Comparison of ENCODE assay signal across 10 cellular contexts in genomic region chr1:17587693-17588047, GRCh38. TPM values are rescaled to one million over a fixed set of nuclear protein-coding genes. Genes with fewer than 3 reads are reported as not detected.
DNase-seq lines count a peak whose midpoint lies in the region; ATAC-seq, FAIRE-seq and TF ChIP-seq lines count a peak whose summit lies in the region.
"Had no signal": no experiment of that assay in that cellular context is flagged by ENCODE, and none has a peak within 500 bp of the region (broad histone marks: within the 10 kb centered on the region; RNA-seq: fewer than 3 reads in every experiment).

No MANE protein-coding gene starts in this region.

- H3K4me1 ChIP-seq in keratinocyte (ENCODE audit: control insufficient read depth, extremely low read depth, insufficient read depth, low read length) (peaks cover 28% of the 10 kb centered on the region), stomach smooth muscle (ENCODE audit: control insufficient read depth, insufficient read depth, low read length) (peaks cover 46% of the 10 kb centered on the region)

- H3K27me3 ChIP-seq in brain microvascular endothelial cell (replicated peaks) (no peaks in the 10 kb centered on the region), keratinocyte (ENCODE audit: control insufficient read depth, extremely low read depth, insufficient read depth, low read length) (no peaks in the 10 kb centered on the region), stomach smooth muscle (ENCODE audit: control insufficient read depth in 1 of 2, insufficient read depth in 2 of 2, low read length in 2 of 2) (no peaks in the 10 kb centered on the region)

- H3K4me3 Mint-ChIP-seq in HFFc6, result peak overlapping the region; percentile 83
- H3K4me3 Mint-ChIP-seq: activated naive CD4-positive, alpha-beta T cell treated with anti-CD3 and anti-CD28 coated beads, Interleukin-2, amount 10 ng/mL, durations not matched to agents 7 days and 5 days had no signal

- no peak for FAIRE-seq in keratinocyte (lab: Jason Lieb, UNC)

- dilution Hi-C loops in keratinocyte (cut with MboI; ENCODE audit: extremely low pct_ligation_motif_present, low sequenced_read_pairs), result no loop called here

- DNase-seq in HFFc6 (peak; percentile 72), brain microvascular endothelial cell (peak; percentile 46), keratinocyte (ENCODE audit: low read depth, low spot score) (no peak), CD1c-positive myeloid dendritic cell (ENCODE audit: extremely low spot score) (no peak)
- DNase-seq: activated naive CD4-positive, alpha-beta T cell treated with anti-CD3 and anti-CD28 coated beads, Interleukin-2, amount 10 ng/mL, durations not matched to agents 7 days and 5 days; stimulated activated naive CD4-positive, alpha-beta T cell had no signal

- peaks cover 9% of the 10 kb centered on the region; the same call in 1 of the 2 replicates for H3K36me3 Mint-ChIP-seq in HFFc6 (ENCODE audit: low read depth)
- H3K36me3 Mint-ChIP-seq: activated naive CD4-positive, alpha-beta T cell treated with anti-CD3 and anti-CD28 coated beads, Interleukin-2, amount 10 ng/mL, durations not matched to agents 7 days and 5 days had no signal

- no peak overlapping the region for H3K4me3 ChIP-seq in brain microvascular endothelial cell (ENCODE audit: low read depth, low read length)
- H3K4me3 ChIP-seq in keratinocyte (ENCODE audit: control insufficient read depth in 2 of 3, extremely low read depth in 1 of 3, insufficient read depth in 2 of 3, low read depth in 1 of 3, low read length in 3 of 3), result no peak overlapping the region
- H3K4me3 ChIP-seq in stomach smooth muscle (ENCODE audit: low read length in 2 of 2), result no peak overlapping the region

- H3K4me1 Mint-ChIP-seq in HFFc6 (ENCODE audit: low read depth), result peaks cover 49% of the 10 kb centered on the region
- H3K4me1 Mint-ChIP-seq: activated naive CD4-positive, alpha-beta T cell treated with anti-CD3 and anti-CD28 coated beads, Interleukin-2, amount 10 ng/mL, durations not matched to agents 7 days and 5 days had no signal

- no peaks in the 10 kb centered on the region for H4K20me1 ChIP-seq in keratinocyte (ENCODE audit: control insufficient read depth, extremely low read depth, insufficient read depth, low read length)

- TF ChIP-seq CTCF in HFFc6 (IDR thresholded peaks at IDR 0.05) (no peak), brain microvascular endothelial cell (IDR thresholded peaks at IDR 0.05; ENCODE audit: low read depth, low read length, missing control alignments) (no peak), keratinocyte (optimal IDR thresholded peaks at IDR 0.05 in 1 of 3, IDR thresholded peaks at IDR 0.05 in 1 of 3, conservative IDR thresholded peaks at IDR 0.05 in 1 of 3; ENCODE audit: extremely low read depth in 1 of 3, insufficient read depth in 2 of 3, low read length in 3 of 3) (no peak)

- H3K36me3 ChIP-seq in brain microvascular endothelial cell (replicated peaks) (no peaks in the 10 kb centered on the region), keratinocyte (ENCODE audit: control insufficient read depth in 2 of 2, extremely low read depth in 1 of 2, insufficient read depth in 2 of 2, low read length in 2 of 2) (peaks cover 0 to 1% of the 10 kb centered on the region in 2 experiments), stomach smooth muscle (ENCODE audit: control insufficient read depth in 2 of 2, insufficient read depth in 2 of 2, low read length in 2 of 2) (peaks cover 0 to 7% of the 10 kb centered on the region in 2 donors)

- no peaks in the 10 kb centered on the region for H3K9me1 ChIP-seq in keratinocyte (ENCODE audit: control insufficient read depth, extremely low read depth, insufficient read depth, low read length)

- no peak overlapping the region for H2AFZ ChIP-seq in keratinocyte (ENCODE audit: control insufficient read depth, low read length)

- H3K79me2 ChIP-seq in keratinocyte (ENCODE audit: control insufficient read depth, insufficient read depth, low read length), result no peaks in the 10 kb centered on the region

- peak overlapping the region; percentile 32 for H3K4me2 ChIP-seq in keratinocyte (ENCODE audit: control insufficient read depth, extremely low read depth, insufficient read depth, low read depth, low read length)

- H3K27me3 Mint-ChIP-seq in HFFc6 (ENCODE audit: insufficient read depth), result peaks cover 3% of the 10 kb centered on the region

- in situ Hi-C loops in brain microvascular endothelial cell (cut with HindIII; ENCODE audit: low pct_ligation_motif_present, low sequenced_read_pairs), result no loop called here

- H3K9me3 ChIP-seq in keratinocyte (ENCODE audit: control insufficient read depth, low read depth, low read length) (no peaks in the 10 kb centered on the region), stomach smooth muscle (ENCODE audit: control insufficient read depth in 2 of 2, low read length in 2 of 2) (no peaks in the 10 kb centered on the region)

- peak overlapping the region; percentile 95 for H3K27ac Mint-ChIP-seq in HFFc6
- H3K27ac Mint-ChIP-seq: activated naive CD4-positive, alpha-beta T cell treated with anti-CD3 and anti-CD28 coated beads, Interleukin-2, amount 10 ng/mL, durations not matched to agents 7 days and 5 days had no signal

- no peaks in the 10 kb centered on the region for H3K9me3 Mint-ChIP-seq in HFFc6
- H3K9me3 Mint-ChIP-seq: activated naive CD4-positive, alpha-beta T cell treated with anti-CD3 and anti-CD28 coated beads, Interleukin-2, amount 10 ng/mL, durations not matched to agents 7 days and 5 days had no signal

- no peak overlapping the region for H3K9ac ChIP-seq in keratinocyte (ENCODE audit: control insufficient read depth, extremely low read depth, insufficient read depth, low read length)
- peak overlapping the region in 1 of 2 donors; percentile 13 for H3K9ac ChIP-seq in stomach smooth muscle (ENCODE audit: low read length in 2 of 2)

- no peak for ATAC-seq in HG03108 (IDR thresholded peaks at IDR 0.05; ENCODE audit: unreplicated experiment)
- ATAC-seq in GM18867 (IDR thresholded peaks at IDR 0.05; ENCODE audit: unreplicated experiment), result no peak
- ATAC-seq in HG02981 (IDR thresholded peaks at IDR 0.05; ENCODE audit: unreplicated experiment), result no peak

- H3K27ac ChIP-seq in brain microvascular endothelial cell (peak overlapping the region; percentile 28), keratinocyte (ENCODE audit: control insufficient read depth, insufficient read depth, low read length) (no peak overlapping the region), stomach smooth muscle (ENCODE audit: low read length) (peak overlapping the region; percentile 79)

RNA-seq across cellular contexts. Expression of gene ARHGEF10L, which starts 48.2 kb away (rescaled TPM):
- total RNA-seq in HFFc6 (2021; fragmentation: NEBNext Ultra II Directional; extraction: Animal tissue kit (Norgen Biotek cat#: 25700)), result 10 to 100 TPM; 11.1 to 29.0 (median 26.7) TPM
- polyA plus RNA-seq in keratinocyte, result 2.4 to 5.1 TPM (median 2.8 TPM) in 3 replicates
- polyA plus RNA-seq in keratinocyte (2011; ENCODE audit: low read depth), result 7.3 TPM
- 2.2 and 4.3 TPM in 2 replicates for polyA plus RNA-seq in keratinocyte (2011; cell fraction: cytosol; rRNA removed)
- polyA plus RNA-seq in keratinocyte (2011; cell fraction: nucleus; rRNA removed), result 6.9 and 9.2 TPM in 2 replicates
- polyA plus RNA-seq in keratinocyte (2012; ENCODE audit: low replicate concordance), result 3.7 and 23.1 TPM in 2 replicates
- 6.2 to 11.5 TPM (median 9.0 TPM) in 3 replicates for polyA minus RNA-seq in keratinocyte
- 8.6 TPM for polyA minus RNA-seq in keratinocyte (2011; cell fraction: cytosol; rRNA and poly(A)+ RNA removed)
- polyA minus RNA-seq in keratinocyte (2011; cell fraction: nucleus; rRNA and poly(A)+ RNA removed), result 13.2 and 16.2 TPM in 2 replicates

Comparison
In these comparisons a context has a peak if more than half of its experiments do, and no peak if none do; other contexts are left out.
1. DNase-seq: peak in HFFc6 (single experiment) and brain microvascular endothelial cell (single experiment); none in keratinocyte (single experiment) and CD1c-positive myeloid dendritic cell (single experiment).